In genomic region chr19:3699071-3699740, GRCh38 we compare ENCODE assay signal across 8 cellular contexts. TPM values are rescaled to one million over a fixed set of nuclear protein-coding genes. Genes with fewer than 3 reads are reported as not detected.
A peak's percentile ranks its signal among the peaks of the same experiment; 100 is the strongest.
DNase-seq lines count a peak whose midpoint lies in the region; ATAC-seq and TF ChIP-seq lines count a peak whose summit lies in the region.

No MANE protein-coding gene starts in this region.

- ATAC-seq in activated T-cell treated with anti-CD3 and anti-CD28 coated beads, Interleukin-2, amount 50 U/mL, for 4 hours = no peak
- no peak for ATAC-seq in foreskin keratinocyte
- ATAC-seq in GM18502 (IDR thresholded peaks at IDR 0.05; ENCODE audit: poor library complexity, unreplicated experiment) = no peak

- no peak for TF ChIP-seq EP300 in Ishikawa (IDR thresholded peaks at IDR 0.05; ENCODE audit: borderline replicate concordance)

- peak overlapping the region; percentile 75 for H2AK5ac ChIP-seq in neuronal stem cell (ENCODE audit: low read depth, low read length)

- WGBS in neuronal stem cell (ENCODE audit: extremely low coverage in 2 of 2, insufficient read length in 2 of 2, insufficient replicate concordance in 1 of 2), 2 donors = no CpG with 5 or more reads among the region's 31 CpGs

- H3K23ac ChIP-seq in neuronal stem cell (ENCODE audit: low read depth, low read length, poor library complexity) = peak overlapping the region; percentile 93

- intact Hi-C loops in Calu3 (cut with micrococcal nuclease; ENCODE audit: unreplicated experiment) = no loop called here

- H3K27ac Mint-ChIP-seq in Calu3 (ENCODE audit: unreplicated experiment) = no peak overlapping the region

- H3K36me3 Mint-ChIP-seq in Calu3 (ENCODE audit: insufficient read depth, unreplicated experiment) = peaks cover 23% of the 10 kb centered on the region
- H3K36me3 Mint-ChIP-seq in activated T-cell treated with anti-CD3 and anti-CD28 coated beads, Interleukin-2, amount 50 U/mL, for 4 hours (ENCODE audit: insufficient read depth) = no peaks in the 10 kb centered on the region

- peak overlapping the region; percentile 49 for H2BK15ac ChIP-seq in neuronal stem cell (ENCODE audit: low read length)

- peak overlapping the region; percentile 17 for H4K8ac ChIP-seq in neuronal stem cell (ENCODE audit: low read depth, low read length)

- TF ChIP-seq CTCF in Calu3 (IDR thresholded peaks at IDR 0.05; ENCODE audit: unreplicated experiment) (no peak), foreskin keratinocyte (conservative IDR thresholded peaks at IDR 0.05) (no peak)

- peak overlapping the region; percentile 85 for H2AFZ ChIP-seq in neuronal stem cell (ENCODE audit: low read length)

- no peak overlapping the region for H3K14ac ChIP-seq in neuronal stem cell (ENCODE audit: low read length)

- CTCF ChIA-PET in Calu3 (lab: Charles Lee) = interaction anchor here (1.8 kb wide), 1 partner anchor 9 kb away, joined by 5 read pairs; the partner anchor contains the start of gene TJP3

- TF ChIP-seq RAD21 in Ishikawa (IDR thresholded peaks at IDR 0.05; ENCODE audit: low read depth) = no peak

- H4K91ac ChIP-seq in neuronal stem cell (ENCODE audit: low read depth, low read length, poor library complexity) = peak overlapping the region; percentile 53

- no peaks in the 10 kb centered on the region for H3K4me1 Mint-ChIP-seq in Calu3 (ENCODE audit: low read depth, unreplicated experiment)
- H3K4me1 Mint-ChIP-seq in activated T-cell treated with anti-CD3 and anti-CD28 coated beads, Interleukin-2, amount 50 U/mL, for 4 hours (ENCODE audit: low read depth) = peaks cover 21% of the 10 kb centered on the region

- no peak overlapping the region for H2BK12ac ChIP-seq in neuronal stem cell (ENCODE audit: low read length)

- H3K4ac ChIP-seq in neuronal stem cell (ENCODE audit: low read length) = no peak overlapping the region

- peak overlapping the region; percentile 89 to 90 for H3K4me3 ChIP-seq in neuronal stem cell (ENCODE audit: low read length in 2 of 2)

- H3K27me3 ChIP-seq in foreskin keratinocyte (no peaks in the 10 kb centered on the region), neuronal stem cell (ENCODE audit: control insufficient read depth in 3 of 3, insufficient read depth in 3 of 3, low read depth in 1 of 3, low read length in 3 of 3) (no peaks in the 10 kb centered on the region)

- H3K27me3 Mint-ChIP-seq in Calu3 (ENCODE audit: unreplicated experiment) = no peaks in the 10 kb centered on the region
- no peaks in the 10 kb centered on the region for H3K27me3 Mint-ChIP-seq in activated T-cell treated with anti-CD3 and anti-CD28 coated beads, Interleukin-2, amount 50 U/mL, for 4 hours (ENCODE audit: low read depth)

- H2BK5ac ChIP-seq in neuronal stem cell (ENCODE audit: low read length) = peak overlapping the region; percentile 87

- BruUV-seq in Calu3 (replicated peaks; lab: Mats Ljungman, UMichigan) = no TSS peak

- H3K4me3 Mint-ChIP-seq in Calu3 (ENCODE audit: low read depth, unreplicated experiment) = peak overlapping the region; percentile 73
- H3K4me3 Mint-ChIP-seq in activated T-cell treated with anti-CD3 and anti-CD28 coated beads, Interleukin-2, amount 50 U/mL, for 4 hours = peak overlapping the region; percentile 90

- no peaks in the 10 kb centered on the region for H3K9me3 ChIP-seq in neuronal stem cell (replicated peaks in 1 of 2; ENCODE audit: control insufficient read depth in 2 of 2, insufficient read depth in 1 of 2, low read depth in 1 of 2, low read length in 2 of 2)

- H3K18ac ChIP-seq in neuronal stem cell (ENCODE audit: low read length) = peak overlapping the region; percentile 95

- no peaks in the 10 kb centered on the region for H3K4me1 ChIP-seq in foreskin keratinocyte
- H3K4me1 ChIP-seq in neuronal stem cell (ENCODE audit: control insufficient read depth in 2 of 2, insufficient read depth in 1 of 2, low read depth in 1 of 2, low read length in 2 of 2) = peaks cover 6 to 8% of the 10 kb centered on the region in 2 donors

- peak overlapping the region; percentile 97 for H3K9ac ChIP-seq in neuronal stem cell (ENCODE audit: low read depth, low read length, poor library complexity)

- no peak overlapping the region for H3K27ac ChIP-seq in foreskin keratinocyte
- no peak overlapping the region for H3K27ac ChIP-seq in neuronal stem cell (replicated peaks; ENCODE audit: low read length)

- H3K36me3 ChIP-seq in neuronal stem cell (replicated peaks in 1 of 2; ENCODE audit: control insufficient read depth in 2 of 2, insufficient read depth in 2 of 2, low read length in 2 of 2) = no peaks in the 10 kb centered on the region

- H3K9me3 Mint-ChIP-seq in Calu3 (ENCODE audit: low read depth, unreplicated experiment) = no peaks in the 10 kb centered on the region
- no peaks in the 10 kb centered on the region for H3K9me3 Mint-ChIP-seq in activated T-cell treated with anti-CD3 and anti-CD28 coated beads, Interleukin-2, amount 50 U/mL, for 4 hours

- H3K4me2 ChIP-seq in neuronal stem cell (ENCODE audit: insufficient read depth, low read length, poor library complexity, severe bottlenecking) = peak overlapping the region; percentile 86

- no peak overlapping the region for H2BK120ac ChIP-seq in neuronal stem cell (ENCODE audit: low read depth, low read length)

- DNase-seq in Calu3 (no peak), foreskin keratinocyte (peak; percentile 18 to 27), neuronal stem cell (ENCODE audit: low spot score) (no peak), H4 (ENCODE audit: low spot score) (no peak), GDM1 (lab: John Stamatoyannopoulos, UW) (no peak)
- no peak for DNase-seq in activated T-cell treated with anti-CD3 and anti-CD28 coated beads, Interleukin-2, amount 50 U/mL, for 4 hours

- peaks cover 37% of the 10 kb centered on the region for H3K79me1 ChIP-seq in neuronal stem cell (ENCODE audit: low read depth, low read length)

TF ChIP-seq in Ishikawa, 13 proteins besides CTCF, POLR2A, EP300 and RAD21:
- TF ChIP-seq ZBTB7A (IDR thresholded peaks at IDR 0.05; ENCODE audit: low read depth) (peak; percentile 46; the same call in 1 of the 2 replicates), TAF1 (IDR thresholded peaks at IDR 0.05; ENCODE audit: low read depth) (no peak)
TF ChIP-seq in Ishikawa: peak in this region for 1.

RNA-seq across cellular contexts. Expression of gene PIP5K1C, which starts 1.1 kb away (rescaled TPM):
- total RNA-seq in Calu3 (2022) (23.6 and 26.3 TPM in 2 replicates), foreskin keratinocyte (15.5 and 16.3 TPM in 2 replicates)
- 10 to 100 TPM; 12.1 to 20.9 (median 16.7) TPM for total RNA-seq in activated T-cell treated with anti-CD3 and anti-CD28 coated beads, Interleukin-2, amount 50 U/mL, for 4 hours
- 10.0 and 11.6 TPM in 2 replicates for polyA plus RNA-seq in foreskin keratinocyte
- polyA plus RNA-seq in neuronal stem cell (2013, experiment 1 of 2) = 25.4 TPM
- 24.7 TPM for polyA plus RNA-seq in neuronal stem cell (2013, experiment 2 of 2)
- total RNA-seq in H4 (2014; rRNA removed; shearing (Covaris generic)) = 5.3 and 6.8 TPM in 2 replicates

RNA-seq across cellular contexts. Expression of gene TJP3, which starts 9.0 kb away (rescaled TPM):
- total RNA-seq in Calu3 (2022) (84.8 and 111 TPM in 2 replicates), foreskin keratinocyte (not detected in 2 replicates)
- 1 to 10 TPM in 1 of 3 donors, under 1 TPM in 2; 0.61 to 1.1 (median 0.66) TPM for total RNA-seq in activated T-cell treated with anti-CD3 and anti-CD28 coated beads, Interleukin-2, amount 50 U/mL, for 4 hours
- not detected in 2 replicates for polyA plus RNA-seq in foreskin keratinocyte
- 23.4 TPM for polyA plus RNA-seq in neuronal stem cell (2013, experiment 1 of 2)
- 21.0 TPM for polyA plus RNA-seq in neuronal stem cell (2013, experiment 2 of 2)
- 1.5 TPM in 1 of 2 replicates, not detected in the other for total RNA-seq in H4 (2014; rRNA removed; shearing (Covaris generic))

Comparison
In these comparisons a context has a peak if more than half of its experiments do, and no peak if none do; other contexts are left out.
1. DNase-seq: peak in foreskin keratinocyte (2 of 2); none in Calu3 (single experiment), activated T-cell treated with anti-CD3 and anti-CD28 coated beads, Interleukin-2, amount 50 U/mL, for 4 hours (single experiment), neuronal stem cell (single experiment), H4 (single experiment) and GDM1 (single experiment).
2. RNA of gene TJP3, which starts 9.0 kb away (total RNA-seq): 84.8 to 111 TPM in Calu3; 0.61 to 1.1 TPM in activated T-cell treated with anti-CD3 and anti-CD28 coated beads, Interleukin-2, amount 50 U/mL, for 4 hours, not detected in foreskin keratinocyte and 1.5 TPM in H4; every median in the first group is over 10 times any median in the second.